Comparison of ENCODE assay signal across 1 cellular context in the genomic region with DNA sequence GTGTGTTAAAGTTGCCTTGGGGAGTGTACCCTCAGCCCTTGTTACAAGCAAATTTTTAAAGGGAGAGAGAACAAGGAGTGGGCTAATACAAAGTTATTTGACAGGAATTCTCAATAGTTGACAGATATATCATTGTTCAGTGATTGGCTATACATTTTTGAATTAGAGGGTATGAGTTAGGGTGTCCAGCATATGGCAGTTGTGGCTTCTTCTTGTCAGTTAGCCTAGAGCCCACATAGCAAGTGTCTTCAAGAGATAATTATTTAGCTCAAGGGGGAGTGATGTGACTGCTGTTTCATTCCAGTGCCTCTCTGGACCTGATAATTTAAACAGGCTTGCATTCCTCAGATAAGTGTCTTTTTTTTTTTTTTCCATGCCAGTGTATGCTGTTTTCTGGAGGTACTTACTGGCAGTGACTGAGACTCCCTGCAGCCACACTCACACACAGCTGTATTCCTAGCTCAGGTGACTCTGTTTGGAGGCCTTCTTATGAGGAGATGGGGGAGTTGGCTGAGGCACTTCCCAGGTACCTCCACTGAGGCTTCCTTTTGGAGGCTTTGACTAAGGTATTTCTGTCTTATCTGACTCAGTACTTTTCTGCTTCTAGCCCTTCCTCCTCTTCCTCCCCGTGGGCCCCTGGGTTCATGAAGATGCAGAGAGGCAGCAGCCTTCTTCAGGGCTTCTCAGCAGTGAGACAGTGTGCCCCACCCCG.
TF ChIP-seq lines count a peak whose summit lies in the region.

No MANE protein-coding gene starts in this region.

TF ChIP-seq in K562, 482 proteins besides CTCF, POLR2A, EP300 and RAD21 (continued from another document and continues in another):
- TF ChIP-seq, protein P1, sequence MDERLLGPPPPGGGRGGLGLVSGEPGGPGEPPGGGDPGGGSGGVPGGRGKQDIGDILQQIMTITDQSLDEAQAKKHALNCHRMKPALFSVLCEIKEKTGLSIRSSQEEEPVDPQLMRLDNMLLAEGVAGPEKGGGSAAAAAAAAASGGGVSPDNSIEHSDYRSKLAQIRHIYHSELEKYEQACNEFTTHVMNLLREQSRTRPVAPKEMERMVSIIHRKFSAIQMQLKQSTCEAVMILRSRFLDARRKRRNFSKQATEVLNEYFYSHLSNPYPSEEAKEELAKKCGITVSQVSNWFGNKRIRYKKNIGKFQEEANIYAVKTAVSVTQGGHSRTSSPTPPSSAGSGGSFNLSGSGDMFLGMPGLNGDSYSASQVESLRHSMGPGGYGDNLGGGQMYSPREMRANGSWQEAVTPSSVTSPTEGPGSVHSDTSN (CRISPR knock-in tag; IDR thresholded peaks at IDR 0.05; ENCODE audit: low read depth): no peak
- TF ChIP-seq, protein P1 (tag; conservative IDR thresholded peaks at IDR 0.05; ENCODE audit: low read depth): peak; percentile 67
- TF ChIP-seq, protein P2, sequence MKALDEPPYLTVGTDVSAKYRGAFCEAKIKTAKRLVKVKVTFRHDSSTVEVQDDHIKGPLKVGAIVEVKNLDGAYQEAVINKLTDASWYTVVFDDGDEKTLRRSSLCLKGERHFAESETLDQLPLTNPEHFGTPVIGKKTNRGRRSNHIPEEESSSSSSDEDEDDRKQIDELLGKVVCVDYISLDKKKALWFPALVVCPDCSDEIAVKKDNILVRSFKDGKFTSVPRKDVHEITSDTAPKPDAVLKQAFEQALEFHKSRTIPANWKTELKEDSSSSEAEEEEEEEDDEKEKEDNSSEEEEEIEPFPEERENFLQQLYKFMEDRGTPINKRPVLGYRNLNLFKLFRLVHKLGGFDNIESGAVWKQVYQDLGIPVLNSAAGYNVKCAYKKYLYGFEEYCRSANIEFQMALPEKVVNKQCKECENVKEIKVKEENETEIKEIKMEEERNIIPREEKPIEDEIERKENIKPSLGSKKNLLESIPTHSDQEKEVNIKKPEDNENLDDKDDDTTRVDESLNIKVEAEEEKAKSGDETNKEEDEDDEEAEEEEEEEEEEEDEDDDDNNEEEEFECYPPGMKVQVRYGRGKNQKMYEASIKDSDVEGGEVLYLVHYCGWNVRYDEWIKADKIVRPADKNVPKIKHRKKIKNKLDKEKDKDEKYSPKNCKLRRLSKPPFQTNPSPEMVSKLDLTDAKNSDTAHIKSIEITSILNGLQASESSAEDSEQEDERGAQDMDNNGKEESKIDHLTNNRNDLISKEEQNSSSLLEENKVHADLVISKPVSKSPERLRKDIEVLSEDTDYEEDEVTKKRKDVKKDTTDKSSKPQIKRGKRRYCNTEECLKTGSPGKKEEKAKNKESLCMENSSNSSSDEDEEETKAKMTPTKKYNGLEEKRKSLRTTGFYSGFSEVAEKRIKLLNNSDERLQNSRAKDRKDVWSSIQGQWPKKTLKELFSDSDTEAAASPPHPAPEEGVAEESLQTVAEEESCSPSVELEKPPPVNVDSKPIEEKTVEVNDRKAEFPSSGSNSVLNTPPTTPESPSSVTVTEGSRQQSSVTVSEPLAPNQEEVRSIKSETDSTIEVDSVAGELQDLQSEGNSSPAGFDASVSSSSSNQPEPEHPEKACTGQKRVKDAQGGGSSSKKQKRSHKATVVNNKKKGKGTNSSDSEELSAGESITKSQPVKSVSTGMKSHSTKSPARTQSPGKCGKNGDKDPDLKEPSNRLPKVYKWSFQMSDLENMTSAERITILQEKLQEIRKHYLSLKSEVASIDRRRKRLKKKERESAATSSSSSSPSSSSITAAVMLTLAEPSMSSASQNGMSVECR (CRISPR knock-in tag; IDR thresholded peaks at IDR 0.05): 0 out of 2 replicates have a peak, but pooled peaks have one; percentile 48
- TF ChIP-seq ZNF766 (CRISPR knock-in tag; conservative IDR thresholded peaks at IDR 0.05): peak; percentile 92
- peak; percentile 99 for TF ChIP-seq MYBL2 (IDR thresholded peaks at IDR 0.05; ENCODE audit: low read depth)
- TF ChIP-seq MYBL2 (CRISPR knock-in tag; IDR thresholded peaks at IDR 0.05; ENCODE audit: borderline replicate concordance): peak; percentile 85; the same call in 1 of the 2 replicates
- no peak for TF ChIP-seq ARHGAP35 (IDR thresholded peaks at IDR 0.05; ENCODE audit: partially characterized antibody)
- peak; percentile 46; the same call in 1 of the 2 replicates for TF ChIP-seq ZNF354B (CRISPR knock-in tag; IDR thresholded peaks at IDR 0.05)
- peak; percentile 66 for TF ChIP-seq L3MBTL2 (IDR thresholded peaks at IDR 0.05)
- peak; percentile 85 for TF ChIP-seq TRIM28 (IDR thresholded peaks at IDR 0.05)
- TF ChIP-seq BHLHE40 (IDR thresholded peaks at IDR 0.05; ENCODE audit: low read length): peak; percentile 81
- TF ChIP-seq PURB (CRISPR knock-in tag; IDR thresholded peaks at IDR 0.05; ENCODE audit: low read depth): no peak
- TF ChIP-seq BRCA1 (IDR thresholded peaks at IDR 0.05): no peak
- TF ChIP-seq BRCA1 (CRISPR knock-in tag; IDR thresholded peaks at IDR 0.05): no peak
- TF ChIP-seq HNRNPK (IDR thresholded peaks at IDR 0.05; ENCODE audit: low read depth, low read length, poor library complexity, severe bottlenecking): no peak
- peak; percentile 99 for TF ChIP-seq ARID1B (IDR thresholded peaks at IDR 0.05)
- peak; percentile 86 for TF ChIP-seq MBD2 (IDR thresholded peaks at IDR 0.05; ENCODE audit: borderline replicate concordance, low read depth)
- 0 out of 2 replicates have a peak, but pooled peaks have one; percentile 30 for TF ChIP-seq DIDO1 (tag; IDR thresholded peaks at IDR 0.05; ENCODE audit: low read depth)
- TF ChIP-seq, protein P3, sequence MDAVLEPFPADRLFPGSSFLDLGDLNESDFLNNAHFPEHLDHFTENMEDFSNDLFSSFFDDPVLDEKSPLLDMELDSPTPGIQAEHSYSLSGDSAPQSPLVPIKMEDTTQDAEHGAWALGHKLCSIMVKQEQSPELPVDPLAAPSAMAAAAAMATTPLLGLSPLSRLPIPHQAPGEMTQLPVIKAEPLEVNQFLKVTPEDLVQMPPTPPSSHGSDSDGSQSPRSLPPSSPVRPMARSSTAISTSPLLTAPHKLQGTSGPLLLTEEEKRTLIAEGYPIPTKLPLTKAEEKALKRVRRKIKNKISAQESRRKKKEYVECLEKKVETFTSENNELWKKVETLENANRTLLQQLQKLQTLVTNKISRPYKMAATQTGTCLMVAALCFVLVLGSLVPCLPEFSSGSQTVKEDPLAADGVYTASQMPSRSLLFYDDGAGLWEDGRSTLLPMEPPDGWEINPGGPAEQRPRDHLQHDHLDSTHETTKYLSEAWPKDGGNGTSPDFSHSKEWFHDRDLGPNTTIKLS (IDR thresholded peaks at IDR 0.05; ENCODE audit: borderline replicate concordance, low read depth): peak; percentile 66; the same call in 1 of the 2 replicates
- 0 out of 4 replicates have a peak, but pooled peaks of 1 of the 2 experiments have one; percentile 13 for TF ChIP-seq SIN3A (IDR thresholded peaks at IDR 0.05; ENCODE audit: borderline replicate concordance in 2 of 2, control insufficient read depth in 1 of 2, low read depth in 2 of 2, low read length in 2 of 2)
- TF ChIP-seq ASH1L (IDR thresholded peaks at IDR 0.05; ENCODE audit: borderline replicate concordance, low read depth, partially characterized antibody): peak; percentile 17
- peak; percentile 58; the same call in 1 of the 2 replicates for TF ChIP-seq SPI1 (IDR thresholded peaks at IDR 0.05; ENCODE audit: borderline replicate concordance, low read depth, low read length)
- peak; percentile 98 for TF ChIP-seq TAL1 (IDR thresholded peaks at IDR 0.05)
- TF ChIP-seq BCOR (IDR thresholded peaks at IDR 0.05): peak; percentile 81
- TF ChIP-seq CAMTA2 (CRISPR knock-in tag; conservative IDR thresholded peaks at IDR 0.05): 0 out of 2 replicates have a peak, but pooled peaks have one; percentile 18
- peak; percentile 71; the same call in 1 of the 2 replicates for TF ChIP-seq ELF4 (CRISPR knock-in tag; IDR thresholded peaks at IDR 0.05)
- TF ChIP-seq, protein P4, sequence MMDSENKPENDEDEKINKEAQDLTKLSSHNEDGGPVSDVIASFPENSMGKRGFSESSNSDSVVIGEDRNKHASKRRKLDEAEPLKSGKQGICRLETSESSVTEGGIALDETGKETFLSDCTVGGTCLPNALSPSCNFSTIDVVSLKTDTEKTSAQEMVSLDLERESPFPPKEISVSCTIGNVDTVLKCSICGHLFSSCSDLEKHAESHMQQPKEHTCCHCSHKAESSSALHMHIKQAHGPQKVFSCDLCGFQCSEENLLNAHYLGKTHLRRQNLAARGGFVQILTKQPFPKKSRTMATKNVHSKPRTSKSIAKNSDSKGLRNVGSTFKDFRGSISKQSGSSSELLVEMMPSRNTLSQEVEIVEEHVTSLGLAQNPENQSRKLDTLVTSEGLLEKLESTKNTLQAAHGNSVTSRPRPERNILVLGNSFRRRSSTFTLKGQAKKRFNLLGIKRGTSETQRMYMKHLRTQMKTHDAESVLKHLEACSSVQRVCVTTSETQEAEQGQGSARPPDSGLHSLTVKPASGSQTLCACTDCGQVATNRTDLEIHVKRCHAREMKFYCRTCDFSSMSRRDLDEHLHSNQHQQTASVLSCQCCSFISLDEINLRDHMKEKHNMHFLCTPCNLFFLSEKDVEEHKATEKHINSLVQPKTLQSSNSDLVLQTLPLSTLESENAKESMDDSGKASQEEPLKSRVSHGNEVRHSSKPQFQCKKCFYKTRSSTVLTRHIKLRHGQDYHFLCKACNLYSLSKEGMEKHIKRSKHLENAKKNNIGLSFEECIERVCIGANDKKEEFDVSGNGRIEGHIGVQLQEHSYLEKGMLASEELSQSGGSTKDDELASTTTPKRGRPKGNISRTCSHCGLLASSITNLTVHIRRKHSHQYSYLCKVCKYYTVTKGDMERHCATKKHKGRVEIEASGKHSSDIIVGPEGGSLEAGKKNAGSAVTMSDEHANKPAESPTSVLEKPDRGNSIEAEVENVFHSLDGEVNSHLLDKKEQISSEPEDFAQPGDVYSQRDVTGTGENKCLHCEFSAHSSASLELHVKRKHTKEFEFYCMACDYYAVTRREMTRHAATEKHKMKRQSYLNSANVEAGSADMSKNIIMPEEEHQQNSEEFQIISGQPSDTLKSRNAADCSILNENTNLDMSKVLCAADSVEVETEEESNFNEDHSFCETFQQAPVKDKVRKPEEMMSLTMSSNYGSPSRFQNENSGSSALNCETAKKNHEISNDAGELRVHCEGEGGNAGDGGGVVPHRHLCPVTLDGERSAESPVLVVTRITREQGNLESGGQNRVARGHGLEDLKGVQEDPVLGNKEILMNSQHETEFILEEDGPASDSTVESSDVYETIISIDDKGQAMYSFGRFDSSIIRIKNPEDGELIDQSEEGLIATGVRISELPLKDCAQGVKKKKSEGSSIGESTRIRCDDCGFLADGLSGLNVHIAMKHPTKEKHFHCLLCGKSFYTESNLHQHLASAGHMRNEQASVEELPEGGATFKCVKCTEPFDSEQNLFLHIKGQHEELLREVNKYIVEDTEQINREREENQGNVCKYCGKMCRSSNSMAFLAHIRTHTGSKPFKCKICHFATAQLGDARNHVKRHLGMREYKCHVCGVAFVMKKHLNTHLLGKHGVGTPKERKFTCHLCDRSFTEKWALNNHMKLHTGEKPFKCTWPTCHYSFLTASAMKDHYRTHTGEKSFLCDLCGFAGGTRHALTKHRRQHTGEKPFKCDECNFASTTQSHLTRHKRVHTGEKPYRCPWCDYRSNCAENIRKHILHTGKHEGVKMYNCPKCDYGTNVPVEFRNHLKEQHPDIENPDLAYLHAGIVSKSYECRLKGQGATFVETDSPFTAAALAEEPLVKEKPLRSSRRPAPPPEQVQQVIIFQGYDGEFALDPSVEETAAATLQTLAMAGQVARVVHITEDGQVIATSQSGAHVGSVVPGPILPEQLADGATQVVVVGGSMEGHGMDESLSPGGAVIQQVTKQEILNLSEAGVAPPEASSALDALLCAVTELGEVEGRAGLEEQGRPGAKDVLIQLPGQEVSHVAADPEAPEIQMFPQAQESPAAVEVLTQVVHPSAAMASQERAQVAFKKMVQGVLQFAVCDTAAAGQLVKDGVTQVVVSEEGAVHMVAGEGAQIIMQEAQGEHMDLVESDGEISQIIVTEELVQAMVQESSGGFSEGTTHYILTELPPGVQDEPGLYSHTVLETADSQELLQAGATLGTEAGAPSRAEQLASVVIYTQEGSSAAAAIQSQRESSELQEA (IDR thresholded peaks at IDR 0.05; ENCODE audit: low read depth): no peak
- peak in 1 of 2 experiments; percentile 70; a peak in 1 of 4 replicates for TF ChIP-seq ETV6 (IDR thresholded peaks at IDR 0.05; ENCODE audit: borderline replicate concordance in 1 of 2, low read depth in 2 of 2, low read length in 1 of 2)
- no peak for TF ChIP-seq ETV6 (CRISPR knock-in tag; IDR thresholded peaks at IDR 0.05; ENCODE audit: borderline replicate concordance)
- TF ChIP-seq, protein P5, sequence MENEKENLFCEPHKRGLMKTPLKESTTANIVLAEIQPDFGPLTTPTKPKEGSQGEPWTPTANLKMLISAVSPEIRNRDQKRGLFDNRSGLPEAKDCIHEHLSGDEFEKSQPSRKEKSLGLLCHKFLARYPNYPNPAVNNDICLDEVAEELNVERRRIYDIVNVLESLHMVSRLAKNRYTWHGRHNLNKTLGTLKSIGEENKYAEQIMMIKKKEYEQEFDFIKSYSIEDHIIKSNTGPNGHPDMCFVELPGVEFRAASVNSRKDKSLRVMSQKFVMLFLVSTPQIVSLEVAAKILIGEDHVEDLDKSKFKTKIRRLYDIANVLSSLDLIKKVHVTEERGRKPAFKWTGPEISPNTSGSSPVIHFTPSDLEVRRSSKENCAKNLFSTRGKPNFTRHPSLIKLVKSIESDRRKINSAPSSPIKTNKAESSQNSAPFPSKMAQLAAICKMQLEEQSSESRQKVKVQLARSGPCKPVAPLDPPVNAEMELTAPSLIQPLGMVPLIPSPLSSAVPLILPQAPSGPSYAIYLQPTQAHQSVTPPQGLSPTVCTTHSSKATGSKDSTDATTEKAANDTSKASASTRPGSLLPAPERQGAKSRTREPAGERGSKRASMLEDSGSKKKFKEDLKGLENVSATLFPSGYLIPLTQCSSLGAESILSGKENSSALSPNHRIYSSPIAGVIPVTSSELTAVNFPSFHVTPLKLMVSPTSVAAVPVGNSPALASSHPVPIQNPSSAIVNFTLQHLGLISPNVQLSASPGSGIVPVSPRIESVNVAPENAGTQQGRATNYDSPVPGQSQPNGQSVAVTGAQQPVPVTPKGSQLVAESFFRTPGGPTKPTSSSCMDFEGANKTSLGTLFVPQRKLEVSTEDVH (IDR thresholded peaks at IDR 0.05; ENCODE audit: low read depth, partially characterized antibody): peak; percentile 67
- 0 out of 2 replicates have a peak, but pooled peaks have one; percentile 24 for TF ChIP-seq POLR2G (IDR thresholded peaks at IDR 0.05; ENCODE audit: low read depth, low read length)
- TF ChIP-seq SRSF9 (IDR thresholded peaks at IDR 0.05; ENCODE audit: borderline replicate concordance, low read depth, low read length): no peak
- TF ChIP-seq HMG20B (CRISPR knock-in tag; IDR thresholded peaks at IDR 0.05): no peak
- TF ChIP-seq, protein P6, sequence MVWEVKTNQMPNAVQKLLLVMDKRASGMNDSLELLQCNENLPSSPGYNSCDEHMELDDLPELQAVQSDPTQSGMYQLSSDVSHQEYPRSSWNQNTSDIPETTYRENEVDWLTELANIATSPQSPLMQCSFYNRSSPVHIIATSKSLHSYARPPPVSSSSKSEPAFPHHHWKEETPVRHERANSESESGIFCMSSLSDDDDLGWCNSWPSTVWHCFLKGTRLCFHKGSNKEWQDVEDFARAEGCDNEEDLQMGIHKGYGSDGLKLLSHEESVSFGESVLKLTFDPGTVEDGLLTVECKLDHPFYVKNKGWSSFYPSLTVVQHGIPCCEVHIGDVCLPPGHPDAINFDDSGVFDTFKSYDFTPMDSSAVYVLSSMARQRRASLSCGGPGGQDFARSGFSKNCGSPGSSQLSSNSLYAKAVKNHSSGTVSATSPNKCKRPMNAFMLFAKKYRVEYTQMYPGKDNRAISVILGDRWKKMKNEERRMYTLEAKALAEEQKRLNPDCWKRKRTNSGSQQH (CRISPR knock-in tag; IDR thresholded peaks at IDR 0.05): peak; percentile 58; the same call in 1 of the 2 replicates
